ENCODE assay signal across 40 cellular contexts in the genomic region with DNA sequence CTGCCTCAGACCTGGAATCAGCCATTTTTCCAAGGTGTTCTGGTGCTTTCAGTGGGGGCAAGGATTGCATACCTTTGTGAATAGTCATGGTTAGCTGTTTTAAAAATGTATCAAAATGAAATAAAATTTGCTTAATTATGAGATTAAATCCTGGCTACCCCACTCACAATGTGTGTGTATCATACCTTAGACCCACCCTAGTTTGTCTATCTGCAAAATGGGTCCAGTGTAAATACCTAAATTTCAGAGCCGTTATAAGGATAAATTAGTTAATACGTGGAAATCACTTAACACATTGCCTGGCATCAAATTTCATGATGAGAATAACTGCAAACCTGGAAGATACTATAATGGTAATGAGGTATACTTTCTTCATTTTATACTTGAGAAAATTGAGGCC. TPM values are rescaled to one million over a fixed set of nuclear protein-coding genes. Genes with fewer than 3 reads are reported as not detected.
"Had no signal": no experiment of that assay in that cellular context is flagged by ENCODE, and none has a peak within 500 bp of the region (broad histone marks: within the 10 kb centered on the region; RNA-seq: fewer than 3 reads in every experiment).

No MANE protein-coding gene starts in this region.

- H3K36me3 ChIP-seq: adrenal gland, ascending aorta, brain microvascular endothelial cell, breast epithelium, cardiac muscle cell had no signal

- H3K4me1 ChIP-seq: breast epithelium had no signal

- H3K27me3 ChIP-seq: ascending aorta, brain microvascular endothelial cell, breast epithelium had no signal

- DNase-seq: activated effector memory CD4-positive, alpha-beta T cell treated with anti-CD3 and anti-CD28 coated beads, Interleukin-2, amount 50 U/mL, for 16 hours; activated effector memory CD4-positive, alpha-beta T cell treated with Interleukin-2 at 50 U/mL for 16 hours; activated gamma-delta T cell; activated gamma-delta T cell treated with Interleukin-2 at 50 U/mL for 16 hours; activated naive CD4-positive, alpha-beta T cell; activated naive CD4-positive, alpha-beta T cell treated with anti-CD3 and anti-CD28 coated beads for 36 hours; activated naive CD4-positive, alpha-beta T cell treated with anti-CD3 and anti-CD28 coated beads, Interleukin-2, amount 10 ng/mL, durations not matched to agents 7 days and 5 days; activated naive CD4-positive, alpha-beta T cell treated with anti-CD3 and anti-CD28 coated beads, Interleukin-2, amount 50 U/mL, for 16 hours; activated naive CD4-positive, alpha-beta T cell treated with Interleukin-2 at 50 U/mL for 16 hours; activated naive CD8-positive, alpha-beta T cell treated with anti-CD3 and anti-CD28 coated beads for 36 hours; activated naive CD8-positive, alpha-beta T cell treated with anti-CD3 and anti-CD28 coated beads, Interleukin-2, amount 10 ng/mL, durations not matched to agents 7 days and 5 days; activated naive CD8-positive, alpha-beta T cell treated with anti-CD3 and anti-CD28 coated beads, Interleukin-2, amount 50 U/mL, for 24 hours; activated T-cell treated with anti-CD3 and anti-CD28 coated beads, Interleukin-2, amount 50 U/mL, for 1 hour; activated T-cell treated with anti-CD3 and anti-CD28 coated beads, Interleukin-2, amount 50 U/mL, for 24 hours; activated T-cell treated with anti-CD3 and anti-CD28 coated beads, Interleukin-2, amount 50 U/mL, for 4 hours; activated T-cell treated with anti-CD3 and anti-CD28 coated beads, Interleukin-2, amount 50 U/mL, for 48 hours; activated T-cell treated with anti-CD3 and anti-CD28 coated beads, Interleukin-2, amount 50 U/mL, for 72 hours; adrenal gland; amniotic stem cell; amygdala; anterior cingulate cortex; aorta; body of pancreas; brain microvascular endothelial cell; caudate nucleus; central memory CD4-positive, alpha-beta T cell; cerebellar nuclear complex had no signal

- ATAC-seq: activated naive CD4-positive, alpha-beta T cell treated with anti-CD3 and anti-CD28 coated beads, Interleukin-2, amount 50 U/mL, for 72 hours; activated naive CD8-positive, alpha-beta T cell treated with anti-CD3 and anti-CD28 coated beads, Interleukin-2, amount 50 U/mL, for 24 hours; activated T-cell treated with anti-CD3 and anti-CD28 coated beads, Interleukin-2, amount 50 U/mL, for 4 hours; activated T-cell treated with anti-CD3 and anti-CD28 coated beads, Interleukin-2, amount 50 U/mL, for 72 hours; activated T-helper 17 cell treated with anti-CD3 and anti-CD28 coated beads, Interleukin-2, amount 50 U/mL, for 72 hours; body of pancreas had no signal

- H3K27ac ChIP-seq: adrenal gland, ascending aorta, body of pancreas, brain microvascular endothelial cell, breast epithelium, cardiac muscle cell had no signal

- H3K9me3 ChIP-seq: adrenal gland, ascending aorta, body of pancreas, breast epithelium had no signal

- FAIRE-seq: astrocyte, bronchial epithelial cell had no signal

- H3K4me3 ChIP-seq: adrenal gland, ascending aorta, body of pancreas, breast epithelium, cardiac muscle cell had no signal

RNA-seq across cellular contexts. Expression of a gene that starts 3.0 kb away (rescaled TPM):
- total RNA-seq: ascending aorta, body of pancreas had no signal

RNA-seq across cellular contexts. Expression of a gene that starts 36.9 kb away (rescaled TPM):
- total RNA-seq: activated naive CD4-positive, alpha-beta T cell treated with anti-CD3 and anti-CD28 coated beads for 36 hours; activated naive CD4-positive, alpha-beta T cell treated with anti-CD3 and anti-CD28 coated beads, Interleukin-2, amount 50 U/mL, for 72 hours; activated naive CD8-positive, alpha-beta T cell treated with anti-CD3 and anti-CD28 coated beads for 36 hours; activated naive CD8-positive, alpha-beta T cell treated with anti-CD3 and anti-CD28 coated beads, Interleukin-2, amount 10 ng/mL, durations not matched to agents 7 days and 5 days; activated T-cell treated with anti-CD3 and anti-CD28 coated beads, Interleukin-2, amount 50 U/mL, for 4 hours; activated T-cell treated with anti-CD3 and anti-CD28 coated beads, Interleukin-2, amount 50 U/mL, for 72 hours; activated T-helper 1 cell treated with anti-CD3 and anti-CD28 coated beads, Interleukin-12 subunit alpha, Interleukin-12 subunit beta, Interleukin-2, Interleukin-4 antibody, amounts not matched to agents 30 ng/mL and 10 ng/mL and 1 ng/mL, durations not matched to agents 14 hours and 24 hours and 36 hours; activated T-helper 17 cell treated with anti-CD3 and anti-CD28 coated beads, Interleukin-2, amount 50 U/mL, for 72 hours; activated T-helper 2 cell treated with anti-CD3 and anti-CD28 coated beads, Interferon-gamma antibody, Interleukin-2, Interleukin-4, amounts not matched to agents 10 μg/mL and 5 μg/mL and 100 μg/mL, durations not matched to agents 14 hours and 24 hours and 36 hours; adrenal gland; aorta; ascending aorta; astrocyte; body of pancreas; breast epithelium; bronchial epithelial cell; cardiac muscle cell; cardiac septum; cerebellum; chondrocyte had no signal
- polyA plus RNA-seq: adipose tissue, adrenal gland, aorta, cardiac muscle cell had no signal
